Comparison of ENCODE assay signal across 1 cellular context in genomic region chr7:1043552-1044188, GRCh38.
TF ChIP-seq lines count a peak whose summit lies in the region.

No MANE protein-coding gene starts in this region.

TF ChIP-seq in K562, 482 proteins besides CTCF, POLR2A, EP300 and RAD21 (continued from another document and continues in another):
- TF ChIP-seq, protein P1, sequence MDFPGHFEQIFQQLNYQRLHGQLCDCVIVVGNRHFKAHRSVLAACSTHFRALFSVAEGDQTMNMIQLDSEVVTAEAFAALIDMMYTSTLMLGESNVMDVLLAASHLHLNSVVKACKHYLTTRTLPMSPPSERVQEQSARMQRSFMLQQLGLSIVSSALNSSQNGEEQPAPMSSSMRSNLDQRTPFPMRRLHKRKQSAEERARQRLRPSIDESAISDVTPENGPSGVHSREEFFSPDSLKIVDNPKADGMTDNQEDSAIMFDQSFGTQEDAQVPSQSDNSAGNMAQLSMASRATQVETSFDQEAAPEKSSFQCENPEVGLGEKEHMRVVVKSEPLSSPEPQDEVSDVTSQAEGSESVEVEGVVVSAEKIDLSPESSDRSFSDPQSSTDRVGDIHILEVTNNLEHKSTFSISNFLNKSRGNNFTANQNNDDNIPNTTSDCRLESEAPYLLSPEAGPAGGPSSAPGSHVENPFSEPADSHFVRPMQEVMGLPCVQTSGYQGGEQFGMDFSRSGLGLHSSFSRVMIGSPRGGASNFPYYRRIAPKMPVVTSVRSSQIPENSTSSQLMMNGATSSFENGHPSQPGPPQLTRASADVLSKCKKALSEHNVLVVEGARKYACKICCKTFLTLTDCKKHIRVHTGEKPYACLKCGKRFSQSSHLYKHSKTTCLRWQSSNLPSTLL (IDR thresholded peaks at IDR 0.05) = no peak
- no peak for TF ChIP-seq ZSCAN32 (CRISPR knock-in tag; IDR thresholded peaks at IDR 0.05)
- no peak for TF ChIP-seq NELFE (IDR thresholded peaks at IDR 0.05; ENCODE audit: insufficient read depth, insufficient read length)
- TF ChIP-seq DMBX1 (CRISPR knock-in tag; IDR thresholded peaks at IDR 0.05; ENCODE audit: borderline replicate concordance) = no peak; the same call in 1 of the 2 replicates
- TF ChIP-seq CBX3 (IDR thresholded peaks at IDR 0.05; ENCODE audit: borderline replicate concordance in 1 of 2, low read length in 2 of 2) = peak in 1 of 2 experiments; percentile 13; a peak in 1 of 3 replicates
- TF ChIP-seq NFYB (IDR thresholded peaks at IDR 0.05; ENCODE audit: extremely low read depth, insufficient read length) = no peak
- peak; percentile 58; the same call in 1 of the 2 replicates for TF ChIP-seq ZBTB40 (IDR thresholded peaks at IDR 0.05)
- no peak for TF ChIP-seq ZBTB40 (CRISPR knock-in tag; IDR thresholded peaks at IDR 0.05)
- TF ChIP-seq KLF1 (tag; IDR thresholded peaks at IDR 0.05) = no peak
- TF ChIP-seq RUNX1 (IDR thresholded peaks at IDR 0.05; ENCODE audit: low read depth) = no peak
- TF ChIP-seq ZNF707 (CRISPR knock-in tag; conservative IDR thresholded peaks at IDR 0.05) = no peak
- TF ChIP-seq ZNF12 (CRISPR knock-in tag; IDR thresholded peaks at IDR 0.05) = 0 out of 2 replicates have a peak, but pooled peaks have one; percentile 13
- TF ChIP-seq, protein P2, sequence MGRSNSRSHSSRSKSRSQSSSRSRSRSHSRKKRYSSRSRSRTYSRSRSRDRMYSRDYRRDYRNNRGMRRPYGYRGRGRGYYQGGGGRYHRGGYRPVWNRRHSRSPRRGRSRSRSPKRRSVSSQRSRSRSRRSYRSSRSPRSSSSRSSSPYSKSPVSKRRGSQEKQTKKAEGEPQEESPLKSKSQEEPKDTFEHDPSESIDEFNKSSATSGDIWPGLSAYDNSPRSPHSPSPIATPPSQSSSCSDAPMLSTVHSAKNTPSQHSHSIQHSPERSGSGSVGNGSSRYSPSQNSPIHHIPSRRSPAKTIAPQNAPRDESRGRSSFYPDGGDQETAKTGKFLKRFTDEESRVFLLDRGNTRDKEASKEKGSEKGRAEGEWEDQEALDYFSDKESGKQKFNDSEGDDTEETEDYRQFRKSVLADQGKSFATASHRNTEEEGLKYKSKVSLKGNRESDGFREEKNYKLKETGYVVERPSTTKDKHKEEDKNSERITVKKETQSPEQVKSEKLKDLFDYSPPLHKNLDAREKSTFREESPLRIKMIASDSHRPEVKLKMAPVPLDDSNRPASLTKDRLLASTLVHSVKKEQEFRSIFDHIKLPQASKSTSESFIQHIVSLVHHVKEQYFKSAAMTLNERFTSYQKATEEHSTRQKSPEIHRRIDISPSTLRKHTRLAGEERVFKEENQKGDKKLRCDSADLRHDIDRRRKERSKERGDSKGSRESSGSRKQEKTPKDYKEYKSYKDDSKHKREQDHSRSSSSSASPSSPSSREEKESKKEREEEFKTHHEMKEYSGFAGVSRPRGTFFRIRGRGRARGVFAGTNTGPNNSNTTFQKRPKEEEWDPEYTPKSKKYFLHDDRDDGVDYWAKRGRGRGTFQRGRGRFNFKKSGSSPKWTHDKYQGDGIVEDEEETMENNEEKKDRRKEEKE (IDR thresholded peaks at IDR 0.05; ENCODE audit: borderline replicate concordance in 1 of 2, control insufficient read depth in 1 of 2, low read depth in 2 of 2, low read length in 1 of 2) = no peak
- TF ChIP-seq KAT8 (IDR thresholded peaks at IDR 0.05; ENCODE audit: low read depth) = no peak
- 0 out of 4 replicates have a peak, but pooled peaks have one; percentile 20 to 44 for TF ChIP-seq ARNT (IDR thresholded peaks at IDR 0.05)
- no peak; the same call in 1 of the 2 replicates for TF ChIP-seq ZBTB1 (CRISPR knock-in tag; IDR thresholded peaks at IDR 0.05; ENCODE audit: borderline replicate concordance, low read depth)
- TF ChIP-seq, protein P3, sequence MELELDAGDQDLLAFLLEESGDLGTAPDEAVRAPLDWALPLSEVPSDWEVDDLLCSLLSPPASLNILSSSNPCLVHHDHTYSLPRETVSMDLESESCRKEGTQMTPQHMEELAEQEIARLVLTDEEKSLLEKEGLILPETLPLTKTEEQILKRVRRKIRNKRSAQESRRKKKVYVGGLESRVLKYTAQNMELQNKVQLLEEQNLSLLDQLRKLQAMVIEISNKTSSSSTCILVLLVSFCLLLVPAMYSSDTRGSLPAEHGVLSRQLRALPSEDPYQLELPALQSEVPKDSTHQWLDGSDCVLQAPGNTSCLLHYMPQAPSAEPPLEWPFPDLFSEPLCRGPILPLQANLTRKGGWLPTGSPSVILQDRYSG (tag; conservative IDR thresholded peaks at IDR 0.05; ENCODE audit: low read depth) = no peak
- 0 out of 2 replicates have a peak, but pooled peaks have one; percentile 35 for TF ChIP-seq ZNF445 (CRISPR knock-in tag; IDR thresholded peaks at IDR 0.05; ENCODE audit: low read depth)
- TF ChIP-seq, protein P4, sequence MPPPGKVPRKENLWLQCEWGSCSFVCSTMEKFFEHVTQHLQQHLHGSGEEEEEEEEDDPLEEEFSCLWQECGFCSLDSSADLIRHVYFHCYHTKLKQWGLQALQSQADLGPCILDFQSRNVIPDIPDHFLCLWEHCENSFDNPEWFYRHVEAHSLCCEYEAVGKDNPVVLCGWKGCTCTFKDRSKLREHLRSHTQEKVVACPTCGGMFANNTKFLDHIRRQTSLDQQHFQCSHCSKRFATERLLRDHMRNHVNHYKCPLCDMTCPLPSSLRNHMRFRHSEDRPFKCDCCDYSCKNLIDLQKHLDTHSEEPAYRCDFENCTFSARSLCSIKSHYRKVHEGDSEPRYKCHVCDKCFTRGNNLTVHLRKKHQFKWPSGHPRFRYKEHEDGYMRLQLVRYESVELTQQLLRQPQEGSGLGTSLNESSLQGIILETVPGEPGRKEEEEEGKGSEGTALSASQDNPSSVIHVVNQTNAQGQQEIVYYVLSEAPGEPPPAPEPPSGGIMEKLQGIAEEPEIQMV (tag; conservative IDR thresholded peaks at IDR 0.05; ENCODE audit: low read depth) = no peak
- 0 out of 2 replicates have a peak, but pooled peaks have one; percentile 49 for TF ChIP-seq HMBOX1 (IDR thresholded peaks at IDR 0.05)
- TF ChIP-seq MEF2A (IDR thresholded peaks at IDR 0.05; ENCODE audit: control insufficient read depth, low read depth, low read length) = 0 out of 2 replicates have a peak, but pooled peaks have one; percentile 25
- TF ChIP-seq ATF4 (CRISPR knock-in tag; IDR thresholded peaks at IDR 0.05) = no peak
- TF ChIP-seq XRCC4 (IDR thresholded peaks at IDR 0.05; ENCODE audit: extremely low read depth, insufficient read depth, insufficient read length) = no peak
- no peak for TF ChIP-seq POU5F1 (IDR thresholded peaks at IDR 0.05; ENCODE audit: borderline replicate concordance, low read depth, low read length, partially characterized antibody)
- TF ChIP-seq U2AF2 (optimal IDR thresholded peaks at IDR 0.05; ENCODE audit: low read depth, low read length) = no peak
